9 cellular contexts compared by ENCODE assay signal in genomic region chr11:43360361-43361032, GRCh38. TPM values are rescaled to one million over a fixed set of nuclear protein-coding genes. Genes with fewer than 3 reads are reported as not detected.
DNase-seq lines count a peak whose midpoint lies in the region.
"Had no signal": no experiment of that assay in that cellular context is flagged by ENCODE, and none has a peak within 500 bp of the region (broad histone marks: within the 10 kb centered on the region; RNA-seq: fewer than 3 reads in every experiment).

No MANE protein-coding gene starts in this region.

- H3K36me3 ChIP-seq in NT2/D1 (ENCODE audit: insufficient read depth, insufficient read length, low read length), result peaks cover 27% of the 10 kb centered on the region
- no peaks in the 10 kb centered on the region for H3K36me3 ChIP-seq in effector memory CD4-positive, alpha-beta T cell (ENCODE audit: control insufficient read depth, insufficient read depth, low read length)

- DNase-seq in DMS53 (lab: John Stamatoyannopoulos, UW) (peak; percentile 2), DMS53 treated with DMSO at 0.1 percent for 48 hours (lab: John Stamatoyannopoulos, UW; ENCODE audit: unreplicated experiment) (no peak), NT2/D1 (ENCODE audit: low read depth, low spot score) (no peak), pons (ENCODE audit: low spot score) (peak; percentile 11), germinal center (ENCODE audit: low spot score) (no peak), mucosa of gallbladder (ENCODE audit: low spot score) (no peak)
- DNase-seq in effector memory CD4-positive, alpha-beta T cell, result no peak
- DNase-seq in activated CD8-positive, alpha-beta memory T cell treated with anti-CD3 and anti-CD28 coated beads, Interleukin-2, amount 50 U/mL, for 4 hours, result no peak
- DNase-seq: effector CD8-positive, alpha-beta T cell had no signal

- H3K4me3 ChIP-seq in NT2/D1 (ENCODE audit: insufficient read length, low read depth), result peak overlapping the region; percentile 95
- peak overlapping the region; percentile 98 for H3K4me3 ChIP-seq in effector memory CD4-positive, alpha-beta T cell (ENCODE audit: insufficient read depth, low read depth, low read length, poor library complexity, severe bottlenecking)

- no peaks in the 10 kb centered on the region for H3K9me3 ChIP-seq in NT2/D1 (ENCODE audit: insufficient read depth, low read length)
- H3K9me3 ChIP-seq in effector memory CD4-positive, alpha-beta T cell (ENCODE audit: control insufficient read depth, low read length), result no peaks in the 10 kb centered on the region

- peaks cover 2% of the 10 kb centered on the region for H3K4me1 ChIP-seq in NT2/D1 (ENCODE audit: insufficient read depth, insufficient read length)
- H3K4me1 ChIP-seq in effector memory CD4-positive, alpha-beta T cell (ENCODE audit: control insufficient read depth, insufficient read depth, low read length, poor library complexity, severe bottlenecking), result peaks cover 12% of the 10 kb centered on the region

- no peaks in the 10 kb centered on the region for H3K27me3 ChIP-seq in NT2/D1 (ENCODE audit: insufficient read depth, insufficient read length)
- no peaks in the 10 kb centered on the region for H3K27me3 ChIP-seq in effector memory CD4-positive, alpha-beta T cell (replicated peaks; ENCODE audit: control insufficient read depth, insufficient read depth, low read length, poor library complexity, severe bottlenecking)

- H3K9ac ChIP-seq in NT2/D1 (ENCODE audit: insufficient read length, low read depth), result peak overlapping the region; percentile 4

- H3K27ac ChIP-seq in effector memory CD4-positive, alpha-beta T cell (ENCODE audit: insufficient read depth, low read length, poor library complexity, severe bottlenecking), result no peak overlapping the region

RNA-seq across cellular contexts. Expression of gene TTC17, which starts 1.8 kb away (rescaled TPM):
- total RNA-seq in mucosa of gallbladder, result 72.3 TPM

RNA-seq across cellular contexts. Expression of gene API5, which starts 48.7 kb away (rescaled TPM):
- 89.1 TPM for total RNA-seq in mucosa of gallbladder

Comparison
In these comparisons a context has a peak if more than half of its experiments do, and no peak if none do; other contexts are left out.
1. DNase-seq: peak in DMS53 (single experiment) and pons (single experiment); none in DMS53 treated with DMSO at 0.1 percent for 48 hours (single experiment), NT2/D1 (single experiment), effector memory CD4-positive, alpha-beta T cell (0 of 3), germinal center (single experiment), mucosa of gallbladder (single experiment) and activated CD8-positive, alpha-beta memory T cell treated with anti-CD3 and anti-CD28 coated beads, Interleukin-2, amount 50 U/mL, for 4 hours (single experiment).